Comparison of ENCODE assay signal across 21 cellular contexts in the genomic region with DNA sequence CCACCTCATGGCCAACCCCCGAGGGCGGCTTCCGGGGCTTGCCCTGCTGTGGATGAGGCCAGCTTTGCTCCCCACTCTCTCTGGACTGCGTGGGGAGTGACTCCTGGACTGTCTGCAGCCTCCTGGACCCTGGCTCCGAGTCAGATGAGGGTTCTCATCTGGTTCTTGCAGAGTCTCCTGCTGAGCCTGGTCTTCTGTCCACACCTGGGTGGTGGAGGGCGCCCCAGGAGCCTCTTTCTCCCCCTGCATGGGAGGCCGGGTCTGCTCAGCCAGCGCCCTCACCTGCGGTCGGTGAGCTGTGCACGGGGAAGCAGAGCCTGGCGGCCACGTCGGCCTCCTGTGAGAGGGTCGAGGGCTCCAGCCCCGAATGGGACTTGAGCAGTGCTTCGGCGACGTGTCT.
"Had no signal": no experiment of that assay in that cellular context is flagged by ENCODE, and none has a peak within 500 bp of the region (broad histone marks: within the 10 kb centered on the region; RNA-seq: fewer than 3 reads in every experiment).

No MANE protein-coding gene starts in this region.

- H3K36me3 ChIP-seq: breast epithelium, esophagus muscularis mucosa, heart right ventricle, left lung, neutrophil, pancreas, tibial nerve had no signal

- FAIRE-seq: pancreas had no signal

- DNase-seq: activated B cell treated with CpG ODN at 0.5 μM for 24 hours; activated CD4-positive, alpha-beta T cell treated with anti-CD3 and anti-CD28 coated beads for 4 hours; activated CD4-positive, alpha-beta T cell treated with anti-CD3 and anti-CD28 coated beads, Interleukin-2, amount 50 U/mL, for 4 hours; activated naive CD4-positive, alpha-beta T cell treated with anti-CD3 and anti-CD28 coated beads for 36 hours; activated naive CD8-positive, alpha-beta T cell treated with anti-CD3 and anti-CD28 coated beads, Interleukin-2, amount 50 U/mL, for 24 hours; activated T-cell treated with anti-CD3 and anti-CD28 coated beads for 4 hours; activated T-cell treated with anti-CD3 and anti-CD28 coated beads, Interleukin-2, amount 50 U/mL, for 72 hours; amygdala; endodermal cell; foreskin melanocyte; heart right ventricle; left lung; psoas muscle; stimulated activated naive CD4-positive, alpha-beta T cell; T-helper 1 cell had no signal

- ATAC-seq: activated naive CD8-positive, alpha-beta T cell treated with anti-CD3 and anti-CD28 coated beads, Interleukin-2, amount 50 U/mL, for 24 hours; activated T-cell treated with anti-CD3 and anti-CD28 coated beads, Interleukin-2, amount 50 U/mL, for 72 hours; heart right ventricle; left lung; pancreas; psoas muscle had no signal

- H3K27ac ChIP-seq: breast epithelium, esophagus muscularis mucosa, heart right ventricle, left lung, neutrophil, pancreas, psoas muscle, tibial nerve had no signal

- H3K9me3 ChIP-seq: breast epithelium, esophagus muscularis mucosa, heart right ventricle, left lung, neutrophil, pancreas, psoas muscle, tibial nerve had no signal

- H3K4me3 ChIP-seq: esophagus muscularis mucosa, heart right ventricle, left lung, lung, pancreas, psoas muscle, tibial nerve had no signal

- H3K4me1 ChIP-seq: breast epithelium, psoas muscle had no signal

- H3K27me3 ChIP-seq: breast epithelium, neutrophil, pancreas, tibial nerve had no signal
